ENCODE assay signal across 20 cellular contexts in genomic region chr2:85400951-85401805, GRCh38. TPM values are rescaled to one million over a fixed set of nuclear protein-coding genes. Genes with fewer than 3 reads are reported as not detected.
DNase-seq lines count a peak whose midpoint lies in the region; ATAC-seq and TF ChIP-seq lines count a peak whose summit lies in the region.
"Had no signal": no experiment of that assay in that cellular context is flagged by ENCODE, and none has a peak within 500 bp of the region (broad histone marks: within the 10 kb centered on the region; RNA-seq: fewer than 3 reads in every experiment).

No MANE protein-coding gene starts in this region.

- H3K4me1 ChIP-seq in spleen (peaks cover 2 to 37% (median 20%) of the 10 kb centered on the region in 6 donors), vagina (peaks cover 37% of the 10 kb centered on the region)

- WGBS in spleen, 5 donors: 86 to 93% (median 90%) methylated on average over 7 to 17 of the region's 17 CpGs

- H3K9me3 ChIP-seq in spleen (peaks cover 0 to 23% (median 15%) of the 10 kb centered on the region in 8 donors), vagina (no peaks in the 10 kb centered on the region)
- H3K9me3 ChIP-seq: suprapubic skin had no signal

- no peak overlapping the region for H3K4me3 Mint-ChIP-seq in Calu3 (ENCODE audit: low read depth, unreplicated experiment)
- no peak overlapping the region for H3K4me3 Mint-ChIP-seq in dendritic cell treated with granulocyte-macrophage colony-stimulating factor and Interleukin-4, amounts not matched to agents 40 ng/mL and 50 ng/mL, for 4 days
- H3K4me3 Mint-ChIP-seq: GM23338 had no signal

- H3K36me3 ChIP-seq in spleen: peaks cover 0 to 58% (median 7%) of the 10 kb centered on the region in 6 donors
- H3K36me3 ChIP-seq in vagina: peaks cover 2 to 33% of the 10 kb centered on the region in 2 donors

- peaks cover 23% of the 10 kb centered on the region for H3K4me1 Mint-ChIP-seq in Calu3 (ENCODE audit: low read depth, unreplicated experiment)
- H3K4me1 Mint-ChIP-seq in dendritic cell treated with granulocyte-macrophage colony-stimulating factor and Interleukin-4, amounts not matched to agents 40 ng/mL and 50 ng/mL, for 4 days (ENCODE audit: low read depth): peaks cover 34% of the 10 kb centered on the region

- TF ChIP-seq POLR2A in spleen (IDR thresholded peaks at IDR 0.05) (no peak), vagina (IDR thresholded peaks at IDR 0.05) (no peak)

- H3K4me3 ChIP-seq in spleen: no peak overlapping the region
- H3K4me3 ChIP-seq in vagina: no peak overlapping the region
- H3K4me3 ChIP-seq: dorsolateral prefrontal cortex, GM23338, SK-N-MC, suprapubic skin had no signal

- H3K27ac Mint-ChIP-seq in Calu3 (ENCODE audit: unreplicated experiment): no peak overlapping the region
- H3K27ac Mint-ChIP-seq in dendritic cell treated with granulocyte-macrophage colony-stimulating factor and Interleukin-4, amounts not matched to agents 40 ng/mL and 50 ng/mL, for 4 days: peak overlapping the region; percentile 63
- H3K27ac Mint-ChIP-seq: GM23338 had no signal

- CTCF ChIA-PET in Calu3 (lab: Charles Lee): no interaction called here

- peaks cover 3% of the 10 kb centered on the region for H3K9me3 Mint-ChIP-seq in Calu3 (ENCODE audit: low read depth, unreplicated experiment)
- no peaks in the 10 kb centered on the region for H3K9me3 Mint-ChIP-seq in dendritic cell treated with granulocyte-macrophage colony-stimulating factor and Interleukin-4, amounts not matched to agents 40 ng/mL and 50 ng/mL, for 4 days
- H3K9me3 Mint-ChIP-seq: activated B cell treated with CpG ODN at 0.5 μM for 24 hours, naive B cell had no signal

- DNase-seq in Calu3 (no peak), NCI-H2029 treated with DMSO at 0.1 percent for 48 hours (lab: John Stamatoyannopoulos, UW) (peak; percentile 58), spleen (peak; percentile 71), HT-29 (ENCODE audit: low spot score) (no peak), vagina (ENCODE audit: extremely low spot score in 2 of 2) (no peak)
- DNase-seq: activated B cell treated with CpG ODN at 0.5 μM for 24 hours; activated CD4-positive, alpha-beta T cell treated with anti-CD3 and anti-CD28 coated beads, Interleukin-2, amount 50 U/mL, for 48 hours; left cardiac atrium; naive B cell; NCI-H1092 treated with DMSO at 0.1 percent for 48 hours; NCI-H2081 treated with DMSO at 0.1 percent for 48 hours had no signal

- H3K27me3 ChIP-seq in spleen (replicated peaks in 1 of 7): no peaks in the 10 kb centered on the region
- H3K27me3 ChIP-seq in vagina: no peaks in the 10 kb centered on the region
- H3K27me3 ChIP-seq: dorsolateral prefrontal cortex, suprapubic skin had no signal

- TF ChIP-seq CTCF in Calu3 (IDR thresholded peaks at IDR 0.05; ENCODE audit: unreplicated experiment) (no peak), spleen (IDR thresholded peaks at IDR 0.05 in 8 of 11, conservative IDR thresholded peaks at IDR 0.05 in 3 of 11) (no peak), vagina (IDR thresholded peaks at IDR 0.05) (no peak)

- H3K27me3 Mint-ChIP-seq in Calu3 (ENCODE audit: unreplicated experiment): no peaks in the 10 kb centered on the region
- no peaks in the 10 kb centered on the region for H3K27me3 Mint-ChIP-seq in dendritic cell treated with granulocyte-macrophage colony-stimulating factor and Interleukin-4, amounts not matched to agents 40 ng/mL and 50 ng/mL, for 4 days
- H3K27me3 Mint-ChIP-seq: activated B cell treated with CpG ODN at 0.5 μM for 24 hours, naive B cell had no signal

- peaks cover 48% of the 10 kb centered on the region for H3K36me3 Mint-ChIP-seq in Calu3 (ENCODE audit: insufficient read depth, unreplicated experiment)
- H3K36me3 Mint-ChIP-seq in dendritic cell treated with granulocyte-macrophage colony-stimulating factor and Interleukin-4, amounts not matched to agents 40 ng/mL and 50 ng/mL, for 4 days (ENCODE audit: low read depth): peaks cover 80% of the 10 kb centered on the region

- ATAC-seq in GM19328 (IDR thresholded peaks at IDR 0.05; ENCODE audit: unreplicated experiment): no peak
- no peak for ATAC-seq in GM21515 (IDR thresholded peaks at IDR 0.05; ENCODE audit: unreplicated experiment)
- ATAC-seq: GM23338, left cardiac atrium had no signal

- H3K27ac ChIP-seq in spleen (peak overlapping the region in 2 of 8 donors; percentile 29 to 45), vagina (no peak overlapping the region)
- H3K27ac ChIP-seq: dorsolateral prefrontal cortex, SK-N-MC, suprapubic skin had no signal

- BruUV-seq in Calu3 (replicated peaks; lab: Mats Ljungman, UMichigan): TSS peak; percentile 24

- intact Hi-C loops in Calu3 (cut with micrococcal nuclease; ENCODE audit: unreplicated experiment) (no loop called here), spleen (cut with DNase I; ENCODE audit: low total_unique reads) (no loop called here), vagina (cut with DNase I) (no loop called here)
- intact Hi-C loops in dendritic cell treated with granulocyte-macrophage colony-stimulating factor and Interleukin-4, amounts not matched to agents 40 ng/mL and 50 ng/mL, for 4 days (cut with micrococcal nuclease): no loop called here

RNA-seq across cellular contexts. Expression of gene CAPG, which starts 9.0 kb away (rescaled TPM):
- total RNA-seq in Calu3 (2022) (230 and 238 TPM in 2 replicates), spleen (10 to 100 TPM; 31.1 to 62.6 (median 47.1) TPM), vagina (165 TPM)
- polyA plus RNA-seq in spleen: 100 to 1,000 TPM in 2 of 3 donors, 10 to 100 TPM in 1; 74.6 to 196 (median 115) TPM
- 460 and 472 TPM in 2 replicates for total RNA-seq in HT-29 (2014; rRNA removed; shearing (Covaris generic))

RNA-seq across cellular contexts. Expression of gene SH2D6, which starts 17.3 kb away (rescaled TPM):
- 1.8 and 2.4 TPM in 2 replicates for total RNA-seq in Calu3 (2022)
- under 1 TPM in 1 of 7 donors, not detected in 6; 0.94 TPM for total RNA-seq in spleen
- under 1 TPM in 1 of 3 donors, not detected in 2; 0.20 TPM for polyA plus RNA-seq in spleen
- total RNA-seq in HT-29 (2014; rRNA removed; shearing (Covaris generic)): 0.08 and 0.21 TPM in 2 replicates
- not detected for total RNA-seq in vagina
- total RNA-seq: bronchial epithelial cell, GM23338, mesenteric fat pad, suprapubic skin had no signal

RNA-seq across cellular contexts. Expression of gene ELMOD3, which starts 46.6 kb away (rescaled TPM):
- total RNA-seq in Calu3 (2022): 12.9 and 15.5 TPM in 2 replicates
- total RNA-seq in spleen: 10 to 100 TPM; 21.0 to 38.0 (median 24.5) TPM
- 10 to 100 TPM; 14.4 to 28.0 (median 23.9) TPM for polyA plus RNA-seq in spleen
- 6.5 and 7.1 TPM in 2 replicates for total RNA-seq in HT-29 (2014; rRNA removed; shearing (Covaris generic))
- 44.7 TPM for total RNA-seq in vagina

RNA-seq across cellular contexts. Expression of gene RETSAT, which starts 46.9 kb away (rescaled TPM):
- 40.6 and 47.2 TPM in 2 replicates for total RNA-seq in Calu3 (2022)
- 10 to 100 TPM; 18.7 to 35.7 (median 28.3) TPM for total RNA-seq in spleen
- 10 to 100 TPM in 1 of 3 donors, 1 to 10 TPM in 2; 6.3 to 10.0 (median 6.4) TPM for polyA plus RNA-seq in spleen
- 18.5 and 23.5 TPM in 2 replicates for total RNA-seq in HT-29 (2014; rRNA removed; shearing (Covaris generic))
- 62.1 TPM for total RNA-seq in vagina

Comparison
In these comparisons a context has a peak if more than half of its experiments do, and no peak if none do; other contexts are left out.
1. DNase-seq: peak in NCI-H2029 treated with DMSO at 0.1 percent for 48 hours (single experiment) and spleen (single experiment); none in Calu3 (single experiment), HT-29 (single experiment) and vagina (0 of 2).